In the genomic region with DNA sequence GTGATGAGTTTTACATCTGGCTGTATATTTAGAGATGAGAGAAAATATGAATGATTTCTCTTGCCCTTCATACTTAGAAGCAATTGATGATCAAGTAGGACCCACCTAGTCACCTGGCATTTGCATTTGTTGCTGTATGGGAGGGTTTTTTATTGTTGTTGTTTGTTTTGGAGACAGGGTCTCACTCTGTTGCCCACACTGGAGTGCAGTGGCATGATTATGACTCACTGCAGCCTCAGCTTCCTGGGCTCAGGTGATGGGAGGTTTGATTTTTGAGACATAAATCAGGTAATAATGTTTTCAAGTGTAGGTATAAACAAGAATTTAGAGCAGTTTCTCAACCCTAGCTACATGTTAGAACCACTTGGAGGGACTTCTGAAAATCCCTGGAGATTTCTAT, we compare ENCODE assay signal across 1 cellular context.
TF ChIP-seq lines count a peak whose summit lies in the region.

No MANE protein-coding gene starts in this region.

TF ChIP-seq in A549, 52 proteins besides CTCF, POLR2A, EP300 and RAD21 (continued from another document):
- TF ChIP-seq USF2 (IDR thresholded peaks at IDR 0.05) (no peak), HES2 (IDR thresholded peaks at IDR 0.05) (no peak), ZC3H11A (IDR thresholded peaks at IDR 0.05) (no peak), HEYL (CRISPR knock-in tag; IDR thresholded peaks at IDR 0.05) (no peak)
